In genomic region chr12:106645074-106645421, GRCh38 we compare ENCODE assay signal across 12 cellular contexts.
DNase-seq lines count a peak whose midpoint lies in the region; ATAC-seq and TF ChIP-seq lines count a peak whose summit lies in the region.
"Had no signal": no experiment of that assay in that cellular context is flagged by ENCODE, and none has a peak within 500 bp of the region (broad histone marks: within the 10 kb centered on the region; RNA-seq: fewer than 3 reads in every experiment).

No MANE protein-coding gene starts in this region.

- no peak overlapping the region for H3K27ac Mint-ChIP-seq in activated CD4-positive, alpha-beta T cell treated with anti-CD3 and anti-CD28 coated beads, Interleukin-2, amount 10 ng/mL, durations not matched to agents 7 days and 5 days

- POLR2A ChIA-PET in activated CD4-positive, alpha-beta T cell treated with anti-CD3 and anti-CD28 coated beads, Interleukin-2, amount 10 ng/mL, durations not matched to agents 7 days and 5 days (lab: Charles Lee): no interaction called here

- no peaks in the 10 kb centered on the region for H3K9me3 Mint-ChIP-seq in activated CD4-positive, alpha-beta T cell treated with anti-CD3 and anti-CD28 coated beads, Interleukin-2, amount 10 ng/mL, durations not matched to agents 7 days and 5 days

- peaks cover 13% of the 10 kb centered on the region for H3K27me3 Mint-ChIP-seq in activated CD4-positive, alpha-beta T cell treated with anti-CD3 and anti-CD28 coated beads, Interleukin-2, amount 10 ng/mL, durations not matched to agents 7 days and 5 days

- TF ChIP-seq CTCF in 22Rv1 (IDR thresholded peaks at IDR 0.05): no peak

- no peak for ATAC-seq in GM21786 (IDR thresholded peaks at IDR 0.05; ENCODE audit: unreplicated experiment)

- H3K4me3 Mint-ChIP-seq in activated CD4-positive, alpha-beta T cell treated with anti-CD3 and anti-CD28 coated beads, Interleukin-2, amount 10 ng/mL, durations not matched to agents 7 days and 5 days: no peak overlapping the region

- H3K4me1 Mint-ChIP-seq in activated CD4-positive, alpha-beta T cell treated with anti-CD3 and anti-CD28 coated beads, Interleukin-2, amount 10 ng/mL, durations not matched to agents 7 days and 5 days: no peaks in the 10 kb centered on the region

- no peaks in the 10 kb centered on the region for H3K36me3 Mint-ChIP-seq in activated CD4-positive, alpha-beta T cell treated with anti-CD3 and anti-CD28 coated beads, Interleukin-2, amount 10 ng/mL, durations not matched to agents 7 days and 5 days (ENCODE audit: low read depth)

- H3K27ac ChIP-seq in 22Rv1 (peak overlapping the region; percentile 88), caudate nucleus (ENCODE audit: low read depth, low read length) (peak overlapping the region; percentile 94)

- DNase-seq in NCI-H2107 (lab: John Stamatoyannopoulos, UW): peak; percentile 60
- peak; percentile 23 to 95 (median 83) for DNase-seq in caudate nucleus (lab: John Stamatoyannopoulos, UW)
- DNase-seq in medulla oblongata (ENCODE audit: extremely low spot score): peak; percentile 96
- no peak for DNase-seq in stimulated activated CD4-positive, alpha-beta T cell treated with anti-CD3 and anti-CD28 coated beads, Interleukin-15, amount 100 ng/mL, for 24 hours
- DNase-seq in HK-2 (ENCODE audit: unreplicated experiment): no peak
- DNase-seq in activated CD4-positive, alpha-beta T cell treated with anti-CD3 and anti-CD28 coated beads, Interleukin-2, amount 10 ng/mL, durations not matched to agents 7 days and 5 days: no peak
- DNase-seq: activated effector memory CD4-positive, alpha-beta T cell treated with anti-CD3 and anti-CD28 coated beads, Interleukin-2, amount 50 U/mL, for 16 hours; Kasumi-1; stimulated activated naive CD4-positive, alpha-beta T cell treated with Interleukin-2 at 50 U/mL for 16 hours; T-helper 9 cell had no signal

- CTCF ChIA-PET in activated CD4-positive, alpha-beta T cell treated with anti-CD3 and anti-CD28 coated beads, Interleukin-2, amount 10 ng/mL, durations not matched to agents 7 days and 5 days (lab: Charles Lee): interaction anchor here (1.2 to 1.4 kb wide), 2 partner anchors 12 to 19 kb away, joined by 3 to 4 read pairs; no protein-coding TSS in a partner anchor

Comparison
In these comparisons a context has a peak if more than half of its experiments do, and no peak if none do; other contexts are left out.
1. DNase-seq: peak in NCI-H2107 (single experiment), caudate nucleus (61 of 61) and medulla oblongata (single experiment); none in stimulated activated CD4-positive, alpha-beta T cell treated with anti-CD3 and anti-CD28 coated beads, Interleukin-15, amount 100 ng/mL, for 24 hours (single experiment), HK-2 (single experiment) and activated CD4-positive, alpha-beta T cell treated with anti-CD3 and anti-CD28 coated beads, Interleukin-2, amount 10 ng/mL, durations not matched to agents 7 days and 5 days (single experiment).